ENCODE assay signal across 1 cellular context in genomic region chr12:120062976-120063579, GRCh38.
A peak's percentile ranks its signal among the peaks of the same experiment; 100 is the strongest.
TF ChIP-seq lines count a peak whose summit lies in the region.

No MANE protein-coding gene starts in this region.

TF ChIP-seq in HepG2, 621 proteins besides CTCF, POLR2A, EP300 and RAD21 (continued from another document):
- TF ChIP-seq, protein P1, sequence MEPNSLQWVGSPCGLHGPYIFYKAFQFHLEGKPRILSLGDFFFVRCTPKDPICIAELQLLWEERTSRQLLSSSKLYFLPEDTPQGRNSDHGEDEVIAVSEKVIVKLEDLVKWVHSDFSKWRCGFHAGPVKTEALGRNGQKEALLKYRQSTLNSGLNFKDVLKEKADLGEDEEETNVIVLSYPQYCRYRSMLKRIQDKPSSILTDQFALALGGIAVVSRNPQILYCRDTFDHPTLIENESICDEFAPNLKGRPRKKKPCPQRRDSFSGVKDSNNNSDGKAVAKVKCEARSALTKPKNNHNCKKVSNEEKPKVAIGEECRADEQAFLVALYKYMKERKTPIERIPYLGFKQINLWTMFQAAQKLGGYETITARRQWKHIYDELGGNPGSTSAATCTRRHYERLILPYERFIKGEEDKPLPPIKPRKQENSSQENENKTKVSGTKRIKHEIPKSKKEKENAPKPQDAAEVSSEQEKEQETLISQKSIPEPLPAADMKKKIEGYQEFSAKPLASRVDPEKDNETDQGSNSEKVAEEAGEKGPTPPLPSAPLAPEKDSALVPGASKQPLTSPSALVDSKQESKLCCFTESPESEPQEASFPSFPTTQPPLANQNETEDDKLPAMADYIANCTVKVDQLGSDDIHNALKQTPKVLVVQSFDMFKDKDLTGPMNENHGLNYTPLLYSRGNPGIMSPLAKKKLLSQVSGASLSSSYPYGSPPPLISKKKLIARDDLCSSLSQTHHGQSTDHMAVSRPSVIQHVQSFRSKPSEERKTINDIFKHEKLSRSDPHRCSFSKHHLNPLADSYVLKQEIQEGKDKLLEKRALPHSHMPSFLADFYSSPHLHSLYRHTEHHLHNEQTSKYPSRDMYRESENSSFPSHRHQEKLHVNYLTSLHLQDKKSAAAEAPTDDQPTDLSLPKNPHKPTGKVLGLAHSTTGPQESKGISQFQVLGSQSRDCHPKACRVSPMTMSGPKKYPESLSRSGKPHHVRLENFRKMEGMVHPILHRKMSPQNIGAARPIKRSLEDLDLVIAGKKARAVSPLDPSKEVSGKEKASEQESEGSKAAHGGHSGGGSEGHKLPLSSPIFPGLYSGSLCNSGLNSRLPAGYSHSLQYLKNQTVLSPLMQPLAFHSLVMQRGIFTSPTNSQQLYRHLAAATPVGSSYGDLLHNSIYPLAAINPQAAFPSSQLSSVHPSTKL (CRISPR knock-in tag; IDR thresholded peaks at IDR 0.05) = 0 out of 2 replicates have a peak, but pooled peaks have one; percentile 13
- TF ChIP-seq, protein P2, sequence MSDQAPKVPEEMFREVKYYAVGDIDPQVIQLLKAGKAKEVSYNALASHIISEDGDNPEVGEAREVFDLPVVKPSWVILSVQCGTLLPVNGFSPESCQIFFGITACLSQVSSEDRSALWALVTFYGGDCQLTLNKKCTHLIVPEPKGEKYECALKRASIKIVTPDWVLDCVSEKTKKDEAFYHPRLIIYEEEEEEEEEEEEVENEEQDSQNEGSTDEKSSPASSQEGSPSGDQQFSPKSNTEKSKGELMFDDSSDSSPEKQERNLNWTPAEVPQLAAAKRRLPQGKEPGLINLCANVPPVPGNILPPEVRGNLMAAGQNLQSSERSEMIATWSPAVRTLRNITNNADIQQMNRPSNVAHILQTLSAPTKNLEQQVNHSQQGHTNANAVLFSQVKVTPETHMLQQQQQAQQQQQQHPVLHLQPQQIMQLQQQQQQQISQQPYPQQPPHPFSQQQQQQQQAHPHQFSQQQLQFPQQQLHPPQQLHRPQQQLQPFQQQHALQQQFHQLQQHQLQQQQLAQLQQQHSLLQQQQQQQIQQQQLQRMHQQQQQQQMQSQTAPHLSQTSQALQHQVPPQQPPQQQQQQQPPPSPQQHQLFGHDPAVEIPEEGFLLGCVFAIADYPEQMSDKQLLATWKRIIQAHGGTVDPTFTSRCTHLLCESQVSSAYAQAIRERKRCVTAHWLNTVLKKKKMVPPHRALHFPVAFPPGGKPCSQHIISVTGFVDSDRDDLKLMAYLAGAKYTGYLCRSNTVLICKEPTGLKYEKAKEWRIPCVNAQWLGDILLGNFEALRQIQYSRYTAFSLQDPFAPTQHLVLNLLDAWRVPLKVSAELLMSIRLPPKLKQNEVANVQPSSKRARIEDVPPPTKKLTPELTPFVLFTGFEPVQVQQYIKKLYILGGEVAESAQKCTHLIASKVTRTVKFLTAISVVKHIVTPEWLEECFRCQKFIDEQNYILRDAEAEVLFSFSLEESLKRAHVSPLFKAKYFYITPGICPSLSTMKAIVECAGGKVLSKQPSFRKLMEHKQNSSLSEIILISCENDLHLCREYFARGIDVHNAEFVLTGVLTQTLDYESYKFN (CRISPR knock-in tag; conservative IDR thresholded peaks at IDR 0.05) = peak; percentile 56
- no peak for TF ChIP-seq NONO (IDR thresholded peaks at IDR 0.05)
- no peak for TF ChIP-seq NONO (CRISPR knock-in tag; conservative IDR thresholded peaks at IDR 0.05)
- TF ChIP-seq ZBTB25 (CRISPR knock-in tag; IDR thresholded peaks at IDR 0.05) = no peak
- peak; percentile 23; the same call in 1 of the 2 replicates for TF ChIP-seq FOXA3 (CRISPR knock-in tag; IDR thresholded peaks at IDR 0.05)
- 0 out of 2 replicates have a peak, but pooled peaks have one; percentile 22 for TF ChIP-seq CREM (IDR thresholded peaks at IDR 0.05)
- TF ChIP-seq CREM (CRISPR knock-in tag; IDR thresholded peaks at IDR 0.05) = no peak
- TF ChIP-seq SIX1 (CRISPR knock-in tag; IDR thresholded peaks at IDR 0.05; ENCODE audit: borderline replicate concordance) = peak; percentile 61; the same call in 1 of the 2 replicates
- TF ChIP-seq SETDB1 (CRISPR knock-in tag; IDR thresholded peaks at IDR 0.05; ENCODE audit: borderline replicate concordance) = no peak
- TF ChIP-seq, protein P3, sequence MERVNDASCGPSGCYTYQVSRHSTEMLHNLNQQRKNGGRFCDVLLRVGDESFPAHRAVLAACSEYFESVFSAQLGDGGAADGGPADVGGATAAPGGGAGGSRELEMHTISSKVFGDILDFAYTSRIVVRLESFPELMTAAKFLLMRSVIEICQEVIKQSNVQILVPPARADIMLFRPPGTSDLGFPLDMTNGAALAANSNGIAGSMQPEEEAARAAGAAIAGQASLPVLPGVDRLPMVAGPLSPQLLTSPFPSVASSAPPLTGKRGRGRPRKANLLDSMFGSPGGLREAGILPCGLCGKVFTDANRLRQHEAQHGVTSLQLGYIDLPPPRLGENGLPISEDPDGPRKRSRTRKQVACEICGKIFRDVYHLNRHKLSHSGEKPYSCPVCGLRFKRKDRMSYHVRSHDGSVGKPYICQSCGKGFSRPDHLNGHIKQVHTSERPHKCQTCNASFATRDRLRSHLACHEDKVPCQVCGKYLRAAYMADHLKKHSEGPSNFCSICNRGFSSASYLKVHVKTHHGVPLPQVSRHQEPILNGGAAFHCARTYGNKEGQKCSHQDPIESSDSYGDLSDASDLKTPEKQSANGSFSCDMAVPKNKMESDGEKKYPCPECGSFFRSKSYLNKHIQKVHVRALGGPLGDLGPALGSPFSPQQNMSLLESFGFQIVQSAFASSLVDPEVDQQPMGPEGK (CRISPR knock-in tag; IDR thresholded peaks at IDR 0.05) = 0 out of 2 replicates have a peak, but pooled peaks have one; percentile 34
- TF ChIP-seq, protein P4, sequence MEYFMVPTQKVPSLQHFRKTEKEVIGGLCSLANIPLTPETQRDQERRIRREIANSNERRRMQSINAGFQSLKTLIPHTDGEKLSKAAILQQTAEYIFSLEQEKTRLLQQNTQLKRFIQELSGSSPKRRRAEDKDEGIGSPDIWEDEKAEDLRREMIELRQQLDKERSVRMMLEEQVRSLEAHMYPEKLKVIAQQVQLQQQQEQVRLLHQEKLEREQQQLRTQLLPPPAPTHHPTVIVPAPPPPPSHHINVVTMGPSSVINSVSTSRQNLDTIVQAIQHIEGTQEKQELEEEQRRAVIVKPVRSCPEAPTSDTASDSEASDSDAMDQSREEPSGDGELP (IDR thresholded peaks at IDR 0.05; ENCODE audit: borderline replicate concordance, low read depth) = no peak
- TF ChIP-seq FOSL2 (CRISPR knock-in tag; IDR thresholded peaks at IDR 0.05) = 0 out of 2 replicates have a peak, but pooled peaks have one; percentile 20
- TF ChIP-seq FOXP4 (CRISPR knock-in tag; IDR thresholded peaks at IDR 0.05) = peak; percentile 26; the same call in 1 of the 2 replicates
- peak; percentile 32; the same call in 1 of the 2 replicates for TF ChIP-seq HMG20A (CRISPR knock-in tag; IDR thresholded peaks at IDR 0.05; ENCODE audit: borderline replicate concordance)
- TF ChIP-seq SOX13 (IDR thresholded peaks at IDR 0.05) = 0 out of 2 replicates have a peak, but pooled peaks have one; percentile 44
- peak in 1 of 2 experiments; percentile 91; a peak in 2 of 4 replicates for TF ChIP-seq SOX13 (CRISPR knock-in tag; conservative IDR thresholded peaks at IDR 0.05 in 1 of 2, IDR thresholded peaks at IDR 0.05 in 1 of 2)
- TF ChIP-seq CEBPG (CRISPR knock-in tag; IDR thresholded peaks at IDR 0.05) = 0 out of 2 replicates have a peak, but pooled peaks have one; percentile 16
- TF ChIP-seq PPARG (CRISPR knock-in tag; conservative IDR thresholded peaks at IDR 0.05) = 0 out of 2 replicates have a peak, but pooled peaks have one; percentile 9
- TF ChIP-seq SOX6 (IDR thresholded peaks at IDR 0.05) = no peak
- TF ChIP-seq SOX6 (CRISPR knock-in tag; IDR thresholded peaks at IDR 0.05) = peak; percentile 76
- TF ChIP-seq SOX5 (CRISPR knock-in tag; IDR thresholded peaks at IDR 0.05; ENCODE audit: borderline replicate concordance) = peak; percentile 79; the same call in 1 of the 2 replicates
- 0 out of 2 replicates have a peak, but pooled peaks have one; percentile 28 for TF ChIP-seq SAP130 (CRISPR knock-in tag; IDR thresholded peaks at IDR 0.05; ENCODE audit: low read depth)
